11 cellular contexts compared by ENCODE assay signal in genomic region chr1:152745289-152745704, GRCh38. TPM values are rescaled to one million over a fixed set of nuclear protein-coding genes. Genes with fewer than 3 reads are reported as not detected.
DNase-seq lines count a peak whose midpoint lies in the region; ATAC-seq and TF ChIP-seq lines count a peak whose summit lies in the region.
"Had no signal": no experiment of that assay in that cellular context is flagged by ENCODE, and none has a peak within 500 bp of the region (broad histone marks: within the 10 kb centered on the region; RNA-seq: fewer than 3 reads in every experiment).

No MANE protein-coding gene starts in this region.

- no peak for TF ChIP-seq RAD21 in Ishikawa (IDR thresholded peaks at IDR 0.05; ENCODE audit: low read depth)

- no peak for TF ChIP-seq EP300 in Ishikawa (IDR thresholded peaks at IDR 0.05; ENCODE audit: borderline replicate concordance)

- DNase-seq in Daoy (ENCODE audit: low read depth) (peak; percentile 62), RKO (ENCODE audit: low spot score) (peak; percentile 68), fibroblast of peridontal ligament (ENCODE audit: extremely low read depth) (peak; percentile 71)
- DNase-seq: activated CD8-positive, alpha-beta memory T cell treated with anti-CD3 and anti-CD28 coated beads, Interleukin-2, amount 50 U/mL, for 4 hours; lower lobe of right lung; ovary; stimulated activated CD4-positive, alpha-beta T cell treated with anti-CD3 and anti-CD28 coated beads, Interleukin-2, amount 100 ng/mL, for 24 hours had no signal

- no peak for ATAC-seq in HG03175 (IDR thresholded peaks at IDR 0.05; ENCODE audit: unreplicated experiment)
- no peak for ATAC-seq in HG03095 (IDR thresholded peaks at IDR 0.05; ENCODE audit: unreplicated experiment)
- no peak for ATAC-seq in GM21576 (IDR thresholded peaks at IDR 0.05; ENCODE audit: unreplicated experiment)
- ATAC-seq: lower lobe of right lung had no signal

TF ChIP-seq in Ishikawa, 13 proteins besides CTCF, POLR2A, EP300 and RAD21:
- TF ChIP-seq USF1 (IDR thresholded peaks at IDR 0.05), result peak; percentile 48
- no peak; the same call in 1 of the 2 replicates for TF ChIP-seq CEBPB (IDR thresholded peaks at IDR 0.05)

RNA-seq across cellular contexts. Expression of gene KPRP, which starts 12.5 kb away (rescaled TPM):
- total RNA-seq in Daoy (2014; rRNA removed; shearing (Covaris generic)), result not detected in 2 replicates
- total RNA-seq: lower lobe of right lung, ovary had no signal

RNA-seq across cellular contexts. Expression of gene LCE1F, which starts 29.6 kb away (rescaled TPM):
- not detected in 2 replicates for total RNA-seq in Daoy (2014; rRNA removed; shearing (Covaris generic))
- total RNA-seq: lower lobe of right lung, ovary had no signal

RNA-seq across cellular contexts. Expression of gene LCE4A, which starts 37.3 kb away (rescaled TPM):
- not detected in 2 replicates for total RNA-seq in Daoy (2014; rRNA removed; shearing (Covaris generic))
- total RNA-seq: lower lobe of right lung, ovary had no signal

RNA-seq across cellular contexts. Expression of gene LCE1E, which starts 40.8 kb away (rescaled TPM):
- total RNA-seq in Daoy (2014; rRNA removed; shearing (Covaris generic)), result not detected in 2 replicates
- total RNA-seq: lower lobe of right lung, ovary had no signal

RNA-seq across cellular contexts. Expression of gene LCE2A, which starts 47.2 kb away (rescaled TPM):
- not detected in 2 replicates for total RNA-seq in Daoy (2014; rRNA removed; shearing (Covaris generic))
- total RNA-seq: lower lobe of right lung, ovary had no signal
